ENCODE assay signal across 9 cellular contexts in the genomic region with DNA sequence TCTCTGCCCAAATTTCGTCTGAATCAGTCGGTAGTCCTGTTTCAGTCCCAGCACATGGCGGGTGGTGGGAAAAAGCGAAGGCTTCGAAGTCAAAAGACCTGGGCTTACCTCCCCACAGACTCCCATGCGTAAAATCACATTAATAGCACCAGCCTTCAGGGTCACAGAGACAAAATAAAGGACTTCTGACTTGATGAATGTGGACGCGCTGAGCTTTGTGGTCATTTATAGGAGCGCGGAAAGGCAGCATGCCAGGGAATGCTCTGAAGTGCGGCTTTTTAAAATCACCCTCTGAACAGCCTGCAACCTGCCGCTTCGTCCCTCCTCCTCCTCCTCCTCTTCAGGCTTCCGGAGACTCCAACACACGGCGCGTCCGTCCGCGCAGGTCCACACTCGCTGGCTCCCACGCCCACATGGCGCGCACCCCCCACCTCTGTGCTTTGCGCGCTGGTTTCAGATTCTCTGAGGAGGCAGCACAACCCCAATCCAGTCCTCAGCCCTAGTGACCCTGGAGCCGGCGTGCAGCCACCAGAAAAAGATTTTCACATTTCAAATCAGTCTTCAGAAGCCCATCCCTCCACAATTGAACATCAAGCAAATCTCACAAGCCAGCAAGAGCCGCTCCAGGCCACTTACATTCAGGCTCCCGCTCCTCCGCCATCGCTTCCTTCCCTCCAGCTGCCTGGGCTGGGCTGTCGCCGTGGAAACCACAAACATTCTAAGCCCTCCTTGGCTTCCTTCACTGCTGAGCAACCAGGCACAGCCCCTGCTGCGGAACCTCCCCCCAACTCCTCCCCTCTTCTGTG. TPM values are rescaled to one million over a fixed set of nuclear protein-coding genes. Genes with fewer than 3 reads are reported as not detected.
DNase-seq lines count a peak whose midpoint lies in the region; ATAC-seq and TF ChIP-seq lines count a peak whose summit lies in the region.
"Had no signal": no experiment of that assay in that cellular context is flagged by ENCODE, and none has a peak within 500 bp of the region (broad histone marks: within the 10 kb centered on the region; RNA-seq: fewer than 3 reads in every experiment).

TSS of gene C6orf118 (minus strand) at position 680 of the 806 bp plus-strand sequence. CDS start at position 661, 19 bp downstream.

- H3K9me3 Mint-ChIP-seq in activated T-cell treated with anti-CD3 and anti-CD28 coated beads, Interleukin-2, amount 50 U/mL, for 4 hours: no peaks in the 10 kb centered on the region
- peaks cover 6% of the 10 kb centered on the region for H3K9me3 Mint-ChIP-seq in neural progenitor cell
- H3K9me3 Mint-ChIP-seq: stimulated activated naive CD8-positive, alpha-beta T cell treated with anti-CD3 and anti-CD28 coated beads, Interleukin-15, Interleukin-2, amounts not matched to agents 100 ng/mL and 50 ng/mL, for 24 hours had no signal

- no peaks in the 10 kb centered on the region for H3K27me3 Mint-ChIP-seq in activated T-cell treated with anti-CD3 and anti-CD28 coated beads, Interleukin-2, amount 50 U/mL, for 4 hours (ENCODE audit: low read depth)
- H3K27me3 Mint-ChIP-seq in neural progenitor cell (ENCODE audit: insufficient read depth, low read depth): peaks cover 2% of the 10 kb centered on the region
- H3K27me3 Mint-ChIP-seq: stimulated activated naive CD8-positive, alpha-beta T cell treated with anti-CD3 and anti-CD28 coated beads, Interleukin-15, Interleukin-2, amounts not matched to agents 100 ng/mL and 50 ng/mL, for 24 hours had no signal

- TF ChIP-seq CTCF in neural progenitor cell (IDR thresholded peaks at IDR 0.05): no peak

- H3F3A ChIP-seq in neural progenitor cell (ENCODE audit: low read depth): no peaks in the 10 kb centered on the region

- no peaks in the 10 kb centered on the region for H3K9me3 ChIP-seq in neural progenitor cell (ENCODE audit: low read depth)

- H3K27ac Mint-ChIP-seq in neural progenitor cell: peak within 1 kb of the TSS; percentile 99
- H3K27ac Mint-ChIP-seq: stimulated activated naive CD8-positive, alpha-beta T cell treated with anti-CD3 and anti-CD28 coated beads, Interleukin-15, Interleukin-2, amounts not matched to agents 100 ng/mL and 50 ng/mL, for 24 hours had no signal

- peaks cover 6% of the 10 kb centered on the region for H3K4me1 ChIP-seq in neural progenitor cell

- H3K9ac ChIP-seq in neural progenitor cell: no peak within 1 kb of the TSS

- H4K20me1 ChIP-seq in neural progenitor cell (ENCODE audit: low read depth): no peaks in the 10 kb centered on the region

- peak within 1 kb of the TSS; percentile 66 for H2AFZ ChIP-seq in neural progenitor cell (replicated peaks)

- ATAC-seq in activated T-cell treated with anti-CD3 and anti-CD28 coated beads, Interleukin-2, amount 50 U/mL, for 4 hours: peak in 1 of 2 donors; percentile 23
- ATAC-seq in SK-N-SH treated with all-trans-retinoic acid at 6 μM for 48 hours (peak; percentile 35; the same call in 1 of the 3 replicates), GM21529 (IDR thresholded peaks at IDR 0.05; ENCODE audit: unreplicated experiment) (no peak), HG02840 (IDR thresholded peaks at IDR 0.05; ENCODE audit: low FRiP score, unreplicated experiment) (no peak)

- peak within 1 kb of the TSS; percentile 46 for H3K4me3 ChIP-seq in neural progenitor cell

- peaks cover 18% of the 10 kb centered on the region for H3K27me3 ChIP-seq in neural progenitor cell

- no peak for DNase-seq in activated T-cell treated with anti-CD3 and anti-CD28 coated beads, Interleukin-2, amount 50 U/mL, for 4 hours
- no peak for DNase-seq in activated T-cell treated with anti-CD3 and anti-CD28 coated beads for 4 hours
- peak; percentile 63 for DNase-seq in foreskin melanocyte
- peak; percentile 93 for DNase-seq in neural progenitor cell (ENCODE audit: low spot score)
- no peak for DNase-seq in NOMO-1 (lab: John Stamatoyannopoulos, UW; ENCODE audit: unreplicated experiment in 2 of 2)

- H3K36me3 Mint-ChIP-seq in activated T-cell treated with anti-CD3 and anti-CD28 coated beads, Interleukin-2, amount 50 U/mL, for 4 hours (ENCODE audit: insufficient read depth): no peaks in the 10 kb centered on the region
- H3K36me3 Mint-ChIP-seq in neural progenitor cell: peaks cover 2% of the 10 kb centered on the region

- peak within 1 kb of the TSS; percentile 76 for H3K4me2 ChIP-seq in neural progenitor cell

- H3K27ac ChIP-seq in neural progenitor cell: no peak within 1 kb of the TSS

- peaks cover 9% of the 10 kb centered on the region for H3K4me1 Mint-ChIP-seq in activated T-cell treated with anti-CD3 and anti-CD28 coated beads, Interleukin-2, amount 50 U/mL, for 4 hours (ENCODE audit: low read depth)
- peaks cover 38% of the 10 kb centered on the region for H3K4me1 Mint-ChIP-seq in neural progenitor cell

- peak within 1 kb of the TSS; percentile 48 for H3K4me3 Mint-ChIP-seq in activated T-cell treated with anti-CD3 and anti-CD28 coated beads, Interleukin-2, amount 50 U/mL, for 4 hours
- H3K4me3 Mint-ChIP-seq in neural progenitor cell: peak within 1 kb of the TSS; percentile 90
- H3K4me3 Mint-ChIP-seq: stimulated activated naive CD8-positive, alpha-beta T cell treated with anti-CD3 and anti-CD28 coated beads, Interleukin-15, Interleukin-2, amounts not matched to agents 100 ng/mL and 50 ng/mL, for 24 hours had no signal

- H3K36me3 ChIP-seq in neural progenitor cell: no peaks in the 10 kb centered on the region

- H3K79me2 ChIP-seq in neural progenitor cell (ENCODE audit: low read depth): no peaks in the 10 kb centered on the region

TF ChIP-seq in SK-N-SH treated with all-trans-retinoic acid at 6 μM for 48 hours, 23 proteins besides CTCF, POLR2A, EP300 and RAD21:
- TF ChIP-seq, protein P1, sequence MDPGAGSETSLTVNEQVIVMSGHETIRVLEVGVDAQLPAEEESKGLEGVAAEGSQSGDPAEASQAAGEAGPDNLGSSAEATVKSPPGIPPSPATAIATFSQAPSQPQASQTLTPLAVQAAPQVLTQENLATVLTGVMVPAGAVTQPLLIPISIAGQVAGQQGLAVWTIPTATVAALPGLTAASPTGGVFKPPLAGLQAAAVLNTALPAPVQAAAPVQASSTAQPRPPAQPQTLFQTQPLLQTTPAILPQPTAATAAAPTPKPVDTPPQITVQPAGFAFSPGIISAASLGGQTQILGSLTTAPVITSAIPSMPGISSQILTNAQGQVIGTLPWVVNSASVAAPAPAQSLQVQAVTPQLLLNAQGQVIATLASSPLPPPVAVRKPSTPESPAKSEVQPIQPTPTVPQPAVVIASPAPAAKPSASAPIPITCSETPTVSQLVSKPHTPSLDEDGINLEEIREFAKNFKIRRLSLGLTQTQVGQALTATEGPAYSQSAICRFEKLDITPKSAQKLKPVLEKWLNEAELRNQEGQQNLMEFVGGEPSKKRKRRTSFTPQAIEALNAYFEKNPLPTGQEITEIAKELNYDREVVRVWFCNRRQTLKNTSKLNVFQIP (CRISPR knock-in tag; IDR thresholded peaks at IDR 0.05; ENCODE audit: borderline replicate concordance, low read depth): no peak
TF ChIP-seq in SK-N-SH treated with all-trans-retinoic acid at 6 μM for 48 hours: peak in this region for 0.

RNA-seq across cellular contexts. Expression of gene C6orf118, which starts in this region (rescaled TPM):
- total RNA-seq in activated T-cell treated with anti-CD3 and anti-CD28 coated beads, Interleukin-2, amount 50 U/mL, for 4 hours: not detected
- total RNA-seq in neural progenitor cell (ENCODE audit: low replicate concordance): 2.2 and 4.2 TPM in 2 replicates

Comparison
In these comparisons a context has a peak if more than half of its experiments do, and no peak if none do; other contexts are left out.
1. DNase-seq: peak in foreskin melanocyte (single experiment) and neural progenitor cell (single experiment); none in activated T-cell treated with anti-CD3 and anti-CD28 coated beads, Interleukin-2, amount 50 U/mL, for 4 hours (single experiment), activated T-cell treated with anti-CD3 and anti-CD28 coated beads for 4 hours (single experiment) and NOMO-1 (0 of 2).